In the genomic region with DNA sequence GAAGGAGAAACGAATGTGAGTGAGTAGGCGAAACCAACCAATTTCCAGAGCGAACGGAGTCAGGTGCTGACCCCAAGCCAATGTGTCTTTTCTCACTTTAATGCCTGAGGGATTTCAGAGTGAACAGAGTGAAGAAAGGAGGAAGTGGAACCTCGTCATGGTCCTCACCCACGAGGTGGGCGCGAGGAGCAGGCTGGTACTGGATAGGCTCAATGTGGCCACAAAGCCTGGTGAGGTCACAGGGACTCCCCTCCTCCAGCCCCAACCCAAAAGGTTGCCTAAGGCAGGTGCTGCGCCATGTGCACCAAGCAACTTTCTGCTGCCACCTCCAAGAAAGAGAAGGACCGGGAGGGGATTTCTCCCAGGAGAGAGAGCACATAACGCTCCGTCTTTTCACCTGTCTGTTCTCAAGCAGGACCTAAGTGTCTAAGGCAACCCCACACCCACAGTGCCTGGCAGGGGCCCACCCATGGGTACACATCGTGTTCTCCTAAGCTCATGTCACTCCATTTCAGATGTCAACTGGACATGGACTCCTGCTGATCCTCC, we compare ENCODE assay signal across 9 cellular contexts. TPM values are rescaled to one million over a fixed set of nuclear protein-coding genes. Genes with fewer than 3 reads are reported as not detected.
DNase-seq lines count a peak whose midpoint lies in the region; ATAC-seq and TF ChIP-seq lines count a peak whose summit lies in the region.
"Had no signal": no experiment of that assay in that cellular context is flagged by ENCODE, and none has a peak within 500 bp of the region (broad histone marks: within the 10 kb centered on the region; RNA-seq: fewer than 3 reads in every experiment).

No MANE protein-coding gene starts in this region.

- no peak for TF ChIP-seq CTCF in CD4-positive, alpha-beta T cell (IDR thresholded peaks at IDR 0.05)
- TF ChIP-seq CTCF in SK-N-SH (IDR thresholded peaks at IDR 0.05): no peak
- no peak for TF ChIP-seq CTCF in PC-3 (conservative IDR thresholded peaks at IDR 0.05; ENCODE audit: low read depth, low read length)

- H3K9me3 Mint-ChIP-seq in CD4-positive, alpha-beta T cell: no peaks in the 10 kb centered on the region
- no peaks in the 10 kb centered on the region for H3K9me3 Mint-ChIP-seq in T-helper 2 cell treated with Interferon-gamma antibody and Interleukin-4, amounts not matched to agents 5 μg/mL and 100 μg/mL, for 36 hours
- no peaks in the 10 kb centered on the region for H3K9me3 Mint-ChIP-seq in naive B cell
- H3K9me3 Mint-ChIP-seq: activated naive CD8-positive, alpha-beta T cell treated with anti-CD3 and anti-CD28 coated beads, Interleukin-2, amount 10 ng/mL, durations not matched to agents 7 days and 5 days had no signal

- no peaks in the 10 kb centered on the region for H3K9me2 ChIP-seq in SK-N-SH
- H3K9me2 ChIP-seq in PC-3 (replicated peaks; ENCODE audit: low read length): no peaks in the 10 kb centered on the region

- H3K4me1 ChIP-seq in SK-N-SH (ENCODE audit: control insufficient read depth in 1 of 2, insufficient read depth in 2 of 2, low read depth in 1 of 2, low read length in 1 of 2): no peaks in the 10 kb centered on the region; a peak in 1 of 4 replicates
- peaks cover 9% of the 10 kb centered on the region; the same call in 1 of the 2 replicates for H3K4me1 ChIP-seq in PC-3 (ENCODE audit: insufficient read depth, low read length)

- peak; percentile 41 for ATAC-seq in CD4-positive, alpha-beta T cell (ENCODE audit: poor library complexity)
- ATAC-seq in GM19043 (IDR thresholded peaks at IDR 0.05; ENCODE audit: low read depth, unreplicated experiment) (peak; percentile 80), HG03066 (IDR thresholded peaks at IDR 0.05; ENCODE audit: low read depth, unreplicated experiment) (peak; percentile 80), naive B cell (ENCODE audit: low read depth in 2 of 2) (peak; percentile 82 to 83), PC-3 (no peak)

- peak overlapping the region; percentile 44 for H3K4me3 Mint-ChIP-seq in CD4-positive, alpha-beta T cell
- peak overlapping the region; percentile 87 for H3K4me3 Mint-ChIP-seq in T-helper 2 cell treated with Interferon-gamma antibody and Interleukin-4, amounts not matched to agents 5 μg/mL and 100 μg/mL, for 36 hours
- peak overlapping the region; percentile 81 to 95 (median 89) for H3K4me3 Mint-ChIP-seq in naive B cell

- no peak for TF ChIP-seq RAD21 in SK-N-SH (IDR thresholded peaks at IDR 0.05; ENCODE audit: low read length)

- DNase-seq in CD4-positive, alpha-beta T cell: peak in 3 of 10 experiments; percentile 29 to 50 (median 43)
- DNase-seq in T-helper 2 cell treated with Interferon-gamma antibody and Interleukin-4, amounts not matched to agents 5 μg/mL and 100 μg/mL, for 36 hours (ENCODE audit: low spot score): no peak
- DNase-seq in naive B cell (peak; percentile 97), NCI-H1694 treated with DMSO at 0.1 percent for 48 hours (lab: John Stamatoyannopoulos, UW) (no peak), SK-N-SH (no peak), PC-3 (no peak)
- DNase-seq: activated naive CD8-positive, alpha-beta T cell treated with anti-CD3 and anti-CD28 coated beads, Interleukin-2, amount 10 ng/mL, durations not matched to agents 7 days and 5 days had no signal

- H3K27ac Mint-ChIP-seq in CD4-positive, alpha-beta T cell: peak overlapping the region; percentile 91
- peak overlapping the region; percentile 73 for H3K27ac Mint-ChIP-seq in T-helper 2 cell treated with Interferon-gamma antibody and Interleukin-4, amounts not matched to agents 5 μg/mL and 100 μg/mL, for 36 hours
- H3K27ac Mint-ChIP-seq in naive B cell: peak overlapping the region; percentile 95 to 99 (median 99)

- H3K79me2 ChIP-seq in SK-N-SH (ENCODE audit: insufficient read depth): no peaks in the 10 kb centered on the region
- H3K79me2 ChIP-seq in PC-3 (ENCODE audit: low read length): no peaks in the 10 kb centered on the region

- no TSS peak for BruUV-seq in PC-3 (replicated peaks; lab: Mats Ljungman, UMichigan)

- H3K4me3 ChIP-seq in SK-N-SH (ENCODE audit: low read depth in 2 of 2, low read length in 1 of 2) (no peak overlapping the region), PC-3 (ENCODE audit: low read length) (no peak overlapping the region)

- no peaks in the 10 kb centered on the region for H4K20me1 ChIP-seq in SK-N-SH (ENCODE audit: insufficient read depth)
- H4K20me1 ChIP-seq in PC-3 (ENCODE audit: low read length): no peaks in the 10 kb centered on the region

- H3K36me3 Mint-ChIP-seq in CD4-positive, alpha-beta T cell (ENCODE audit: low read depth): peaks cover 61% of the 10 kb centered on the region
- peaks cover 69% of the 10 kb centered on the region for H3K36me3 Mint-ChIP-seq in T-helper 2 cell treated with Interferon-gamma antibody and Interleukin-4, amounts not matched to agents 5 μg/mL and 100 μg/mL, for 36 hours (ENCODE audit: low read depth)
- peaks cover 6 to 7% of the 10 kb centered on the region in 2 donors for H3K36me3 Mint-ChIP-seq in naive B cell

- WGBS in SK-N-SH (ENCODE audit: low lambda C conversion rate): 84% methylated on average over 13 of the region's 13 CpGs

- no peaks in the 10 kb centered on the region for H3K27me3 Mint-ChIP-seq in CD4-positive, alpha-beta T cell
- H3K27me3 Mint-ChIP-seq in T-helper 2 cell treated with Interferon-gamma antibody and Interleukin-4, amounts not matched to agents 5 μg/mL and 100 μg/mL, for 36 hours (ENCODE audit: low read depth): no peaks in the 10 kb centered on the region
- H3K27me3 Mint-ChIP-seq in naive B cell: no peaks in the 10 kb centered on the region
- H3K27me3 Mint-ChIP-seq: activated naive CD8-positive, alpha-beta T cell treated with anti-CD3 and anti-CD28 coated beads, Interleukin-2, amount 10 ng/mL, durations not matched to agents 7 days and 5 days had no signal

- peak overlapping the region; percentile 33 for H3K27ac ChIP-seq in CD4-positive, alpha-beta T cell (ENCODE audit: low read depth, low read length)
- H3K27ac ChIP-seq in SK-N-SH (ENCODE audit: low read depth in 2 of 2, low read length in 1 of 2): no peak overlapping the region
- H3K27ac ChIP-seq in PC-3 (ENCODE audit: low read length): no peak overlapping the region

- CTCF ChIA-PET in CD4-positive, alpha-beta T cell (lab: Charles Lee): no interaction called here
- CTCF ChIA-PET in SK-N-SH (lab: Yijun Ruan, JAX) (no interaction called here), PC-3 (lab: Charles Lee) (no interaction called here)

- H3K36me3 ChIP-seq in SK-N-SH (replicated peaks in 1 of 2; ENCODE audit: control insufficient read depth in 1 of 2, insufficient read depth in 2 of 2, low read length in 1 of 2): no peaks in the 10 kb centered on the region
- H3K36me3 ChIP-seq in PC-3 (ENCODE audit: low read depth, low read length): no peaks in the 10 kb centered on the region

- POLR2A ChIA-PET in CD4-positive, alpha-beta T cell (lab: Charles Lee): interaction anchor here (1.1 to 7.7 kb wide), 2 partner anchors 13 to 31 kb away, joined by 3 to 76 read pairs; no protein-coding TSS in a partner anchor
- POLR2A ChIA-PET in SK-N-SH (lab: Yijun Ruan, JAX) (no interaction called here), PC-3 (lab: Charles Lee; ENCODE audit: unreplicated experiment) (no interaction called here)

- H3F3A ChIP-seq in SK-N-SH (replicated peaks; ENCODE audit: insufficient read depth) (no peaks in the 10 kb centered on the region), PC-3 (ENCODE audit: low read length, unreplicated experiment) (no peaks in the 10 kb centered on the region)

- H3K4me2 ChIP-seq in SK-N-SH (no peak overlapping the region), PC-3 (ENCODE audit: low read length) (no peak overlapping the region)

- H3K9ac ChIP-seq in SK-N-SH: no peak overlapping the region
- H3K9ac ChIP-seq in PC-3 (ENCODE audit: low read length): no peak overlapping the region

- intact Hi-C loops in CD4-positive, alpha-beta T cell (cut with DNase I, micrococcal nuclease): no loop called here
- intact Hi-C loops in PC-3 (cut with micrococcal nuclease): no loop called here

- H2AFZ ChIP-seq in SK-N-SH (ENCODE audit: low read depth) (no peak overlapping the region), PC-3 (ENCODE audit: low read length) (no peak overlapping the region)

- H3K4me1 Mint-ChIP-seq in CD4-positive, alpha-beta T cell (ENCODE audit: low read depth): peaks cover 82% of the 10 kb centered on the region
- H3K4me1 Mint-ChIP-seq in T-helper 2 cell treated with Interferon-gamma antibody and Interleukin-4, amounts not matched to agents 5 μg/mL and 100 μg/mL, for 36 hours (ENCODE audit: low read depth): peaks cover 58% of the 10 kb centered on the region
- peaks cover 58 to 83% (median 82%) of the 10 kb centered on the region in 3 donors for H3K4me1 Mint-ChIP-seq in naive B cell

- no peaks in the 10 kb centered on the region for H3K27me3 ChIP-seq in CD4-positive, alpha-beta T cell (ENCODE audit: control insufficient read depth, insufficient read depth, low read length)
- H3K27me3 ChIP-seq in SK-N-SH (ENCODE audit: insufficient read depth) (peaks cover 20% of the 10 kb centered on the region), PC-3 (ENCODE audit: low read length) (peaks cover 18% of the 10 kb centered on the region)

- H3K9me3 ChIP-seq in CD4-positive, alpha-beta T cell (ENCODE audit: control insufficient read depth, low read length): no peaks in the 10 kb centered on the region
- H3K9me3 ChIP-seq in SK-N-SH: no peaks in the 10 kb centered on the region
- H3K9me3 ChIP-seq in PC-3 (ENCODE audit: low read length): no peaks in the 10 kb centered on the region

- TF ChIP-seq EP300 in SK-N-SH (IDR thresholded peaks at IDR 0.05; ENCODE audit: borderline replicate concordance in 1 of 2, low read depth in 1 of 2, low read length in 1 of 2): no peak

TF ChIP-seq in SK-N-SH, 30 proteins besides CTCF, POLR2A, EP300 and RAD21 (continues in another document):
- TF ChIP-seq POLR2AphosphoS5 (IDR thresholded peaks at IDR 0.05; ENCODE audit: low read depth, low read length) (no peak), SIN3A (IDR thresholded peaks at IDR 0.05; ENCODE audit: borderline replicate concordance, low read depth, low read length) (no peak), IRF3 (IDR thresholded peaks at IDR 0.05; ENCODE audit: low read depth, low read length) (no peak), MEF2A (IDR thresholded peaks at IDR 0.05; ENCODE audit: borderline replicate concordance, low read depth) (no peak), JUND (IDR thresholded peaks at IDR 0.05) (no peak)

RNA-seq across cellular contexts. Expression of gene NRROS, which starts 3.8 kb away (rescaled TPM):
- 1 to 10 TPM; 7.4 to 8.4 TPM for total RNA-seq in CD4-positive, alpha-beta T cell
- polyA plus RNA-seq in naive B cell (ENCODE audit: low read depth in 6 of 6) (10 to 100 TPM in 2 of 6 donors, 1 to 10 TPM in 4; 1.2 to 11.8 (median 4.9) TPM), SK-N-SH (2012; rRNA removed) (0.19 and 0.25 TPM in 2 replicates)
- 0.06 and 0.22 TPM in 2 replicates for polyA plus RNA-seq in SK-N-SH (2012; cell fraction: cytosol; rRNA removed)
- 0.13 and 0.14 TPM in 2 replicates for polyA plus RNA-seq in SK-N-SH (2012; cell fraction: nucleus; rRNA removed)
- 0.07 and 0.29 TPM in 2 replicates for total RNA-seq in PC-3 (2014; rRNA removed)
